Comparison of ENCODE assay signal across 20 cellular contexts in genomic region chr22:25348391-25348790, GRCh38.
"Had no signal": no experiment of that assay in that cellular context is flagged by ENCODE, and none has a peak within 500 bp of the region (broad histone marks: within the 10 kb centered on the region; RNA-seq: fewer than 3 reads in every experiment).

No MANE protein-coding gene starts in this region.

- H3K27ac ChIP-seq: SK-N-MC had no signal

- H3K4me3 ChIP-seq: SK-N-MC had no signal

- ATAC-seq: activated CD4-positive, CD25-positive, alpha-beta regulatory T cell treated with anti-CD3 and anti-CD28 coated beads, Interleukin-2, amount 50 U/mL, for 24 hours; activated CD8-positive, alpha-beta T cell treated with anti-CD3 and anti-CD28 coated beads, Interleukin-2, amount 10 ng/mL, durations not matched to agents 7 days and 5 days; Right ventricle myocardium inferior had no signal

- DNase-seq: activated CD4-positive, alpha-beta T cell treated with anti-CD3 and anti-CD28 coated beads for 4 hours; activated CD4-positive, alpha-beta T cell treated with anti-CD3 and anti-CD28 coated beads, Interleukin-2, amount 50 U/mL, for 4 hours; activated CD8-positive, alpha-beta memory T cell treated with anti-CD3 and anti-CD28 coated beads, Interleukin-2, amount 50 U/mL, for 48 hours; activated CD8-positive, alpha-beta T cell treated with anti-CD3 and anti-CD28 coated beads, Interleukin-2, amount 10 ng/mL, durations not matched to agents 7 days and 5 days; activated effector memory CD4-positive, alpha-beta T cell treated with Interleukin-2 at 50 U/mL for 16 hours; activated naive CD4-positive, alpha-beta T cell treated with Interleukin-2 at 50 U/mL for 16 hours; activated T-cell treated with anti-CD3 and anti-CD28 coated beads, Interleukin-2, amount 50 U/mL, for 1 hour; amygdala; KBM-7; NCI-H1048; NCI-H146; NCI-H187 treated with DMSO at 0.1 percent for 48 hours; NCI-H2081 treated with DMSO at 0.1 percent for 48 hours; NCI-H226; NCI-H526 treated with DMSO at 0.1 percent for 48 hours; NCI-H82 had no signal

- FAIRE-seq: astrocyte had no signal
